In the genomic region with DNA sequence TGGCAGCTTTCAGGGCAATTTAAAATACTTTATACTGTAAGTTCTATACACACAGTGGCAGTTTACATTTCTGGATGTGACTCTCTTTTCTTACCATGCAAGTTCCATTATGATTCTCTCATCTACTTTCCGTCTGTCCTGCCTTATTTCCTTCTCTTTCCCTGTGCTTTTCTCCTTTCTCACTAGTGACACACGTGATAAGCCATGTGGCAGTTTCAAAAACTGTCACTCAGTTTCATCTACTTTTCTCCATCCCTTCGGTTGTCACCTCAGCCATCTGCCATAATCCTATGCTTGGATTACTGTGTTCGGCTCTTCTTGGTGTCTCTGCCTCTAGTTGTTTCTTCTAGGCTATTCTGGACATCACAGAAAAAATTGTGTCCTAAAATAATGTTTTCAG, we compare ENCODE assay signal across 25 cellular contexts.
"Had no signal": no experiment of that assay in that cellular context is flagged by ENCODE, and none has a peak within 500 bp of the region (broad histone marks: within the 10 kb centered on the region; RNA-seq: fewer than 3 reads in every experiment).

No MANE protein-coding gene starts in this region.

- H3K9me3 Mint-ChIP-seq: activated naive CD4-positive, alpha-beta T cell treated with anti-CD3 and anti-CD28 coated beads, Interleukin-2, amount 50 U/mL, for 24 hours; activated T-helper 2 cell treated with anti-CD3 and anti-CD28 coated beads, Interferon-gamma antibody, Interleukin-2, Interleukin-4, amounts not matched to agents 10 μg/mL and 5 μg/mL and 100 μg/mL, durations not matched to agents 14 hours and 24 hours and 36 hours had no signal

- H3K36me3 Mint-ChIP-seq: activated naive CD4-positive, alpha-beta T cell treated with anti-CD3 and anti-CD28 coated beads, Interleukin-2, amount 50 U/mL, for 24 hours; activated naive CD8-positive, alpha-beta T cell treated with anti-CD3 and anti-CD28 coated beads, Interleukin-2, amount 10 ng/mL, durations not matched to agents 7 days and 5 days had no signal

- DNase-seq: activated CD4-positive, alpha-beta T cell treated with anti-CD3 and anti-CD28 coated beads, Interleukin-2, amount 10 ng/mL, durations not matched to agents 7 days and 5 days; activated CD4-positive, alpha-beta T cell treated with anti-CD3 and anti-CD28 coated beads, Interleukin-2, amount 50 U/mL, for 48 hours; activated CD8-positive, alpha-beta T cell treated with anti-CD3 and anti-CD28 coated beads, Interleukin-2, amount 10 ng/mL, durations not matched to agents 7 days and 5 days; activated gamma-delta T cell; activated naive CD4-positive, alpha-beta T cell treated with Interleukin-2 at 50 U/mL for 16 hours; activated naive CD8-positive, alpha-beta T cell treated with anti-CD3 and anti-CD28 coated beads, Interleukin-2, amount 10 ng/mL, durations not matched to agents 7 days and 5 days; activated T-cell treated with anti-CD3 and anti-CD28 coated beads, Interleukin-2, amount 50 U/mL, for 24 hours; Kasumi-1; MG63; MV-4-11; NCI-H1436 treated with DMSO at 0.1 percent for 48 hours; NCI-H1694 treated with DMSO at 0.1 percent for 48 hours; NCI-H2107; NCI-H2171; NCI-H510A; SHP77; SJCRH30; T1000 had no signal

- H3K27ac ChIP-seq: ascending aorta, cardiac muscle cell, SJCRH30, SK-N-MC had no signal

- H3K36me3 ChIP-seq: ascending aorta, cardiac muscle cell, MG63, SJCRH30 had no signal

- H3K27me3 Mint-ChIP-seq: activated CD4-positive, alpha-beta T cell treated with anti-CD3 and anti-CD28 coated beads, Interleukin-2, amount 10 ng/mL, durations not matched to agents 7 days and 5 days; activated naive CD4-positive, alpha-beta T cell treated with anti-CD3 and anti-CD28 coated beads, Interleukin-2, amount 50 U/mL, for 24 hours; activated T-cell treated with anti-CD3 and anti-CD28 coated beads, Interleukin-2, amount 50 U/mL, for 24 hours had no signal

- H3K9me3 ChIP-seq: ascending aorta, SJCRH30 had no signal

- H3K4me3 Mint-ChIP-seq: activated CD4-positive, alpha-beta T cell treated with anti-CD3 and anti-CD28 coated beads, Interleukin-2, amount 10 ng/mL, durations not matched to agents 7 days and 5 days; activated CD8-positive, alpha-beta T cell treated with anti-CD3 and anti-CD28 coated beads, Interleukin-2, amount 10 ng/mL, durations not matched to agents 7 days and 5 days; activated naive CD4-positive, alpha-beta T cell treated with anti-CD3 and anti-CD28 coated beads, Interleukin-2, amount 50 U/mL, for 24 hours; activated naive CD8-positive, alpha-beta T cell treated with anti-CD3 and anti-CD28 coated beads, Interleukin-2, amount 10 ng/mL, durations not matched to agents 7 days and 5 days; activated T-cell treated with anti-CD3 and anti-CD28 coated beads, Interleukin-2, amount 50 U/mL, for 24 hours; central memory CD8-positive, alpha-beta T cell had no signal

- H3K27me3 ChIP-seq: ascending aorta, cardiac muscle cell, SJCRH30 had no signal

- H3K4me1 Mint-ChIP-seq: activated CD4-positive, alpha-beta T cell treated with anti-CD3 and anti-CD28 coated beads, Interleukin-2, amount 10 ng/mL, durations not matched to agents 7 days and 5 days; activated naive CD4-positive, alpha-beta T cell treated with anti-CD3 and anti-CD28 coated beads, Interleukin-2, amount 50 U/mL, for 24 hours; central memory CD8-positive, alpha-beta T cell had no signal

- H3K4me3 ChIP-seq: ascending aorta, cardiac muscle cell, MG63, SJCRH30, SK-N-MC had no signal

- H3K27ac Mint-ChIP-seq: activated CD4-positive, alpha-beta T cell treated with anti-CD3 and anti-CD28 coated beads, Interleukin-2, amount 10 ng/mL, durations not matched to agents 7 days and 5 days; activated CD8-positive, alpha-beta T cell treated with anti-CD3 and anti-CD28 coated beads, Interleukin-2, amount 10 ng/mL, durations not matched to agents 7 days and 5 days; activated naive CD4-positive, alpha-beta T cell treated with anti-CD3 and anti-CD28 coated beads, Interleukin-2, amount 50 U/mL, for 24 hours; activated naive CD8-positive, alpha-beta T cell treated with anti-CD3 and anti-CD28 coated beads, Interleukin-2, amount 10 ng/mL, durations not matched to agents 7 days and 5 days; activated T-cell treated with anti-CD3 and anti-CD28 coated beads, Interleukin-2, amount 50 U/mL, for 24 hours; activated T-helper 2 cell treated with anti-CD3 and anti-CD28 coated beads, Interferon-gamma antibody, Interleukin-2, Interleukin-4, amounts not matched to agents 10 μg/mL and 5 μg/mL and 100 μg/mL, durations not matched to agents 14 hours and 24 hours and 36 hours had no signal

- ATAC-seq: activated CD8-positive, alpha-beta T cell treated with anti-CD3 and anti-CD28 coated beads, Interleukin-2, amount 10 ng/mL, durations not matched to agents 7 days and 5 days; Panc1 had no signal

- H3K4me1 ChIP-seq: ascending aorta, SJCRH30 had no signal
